In the genomic region with DNA sequence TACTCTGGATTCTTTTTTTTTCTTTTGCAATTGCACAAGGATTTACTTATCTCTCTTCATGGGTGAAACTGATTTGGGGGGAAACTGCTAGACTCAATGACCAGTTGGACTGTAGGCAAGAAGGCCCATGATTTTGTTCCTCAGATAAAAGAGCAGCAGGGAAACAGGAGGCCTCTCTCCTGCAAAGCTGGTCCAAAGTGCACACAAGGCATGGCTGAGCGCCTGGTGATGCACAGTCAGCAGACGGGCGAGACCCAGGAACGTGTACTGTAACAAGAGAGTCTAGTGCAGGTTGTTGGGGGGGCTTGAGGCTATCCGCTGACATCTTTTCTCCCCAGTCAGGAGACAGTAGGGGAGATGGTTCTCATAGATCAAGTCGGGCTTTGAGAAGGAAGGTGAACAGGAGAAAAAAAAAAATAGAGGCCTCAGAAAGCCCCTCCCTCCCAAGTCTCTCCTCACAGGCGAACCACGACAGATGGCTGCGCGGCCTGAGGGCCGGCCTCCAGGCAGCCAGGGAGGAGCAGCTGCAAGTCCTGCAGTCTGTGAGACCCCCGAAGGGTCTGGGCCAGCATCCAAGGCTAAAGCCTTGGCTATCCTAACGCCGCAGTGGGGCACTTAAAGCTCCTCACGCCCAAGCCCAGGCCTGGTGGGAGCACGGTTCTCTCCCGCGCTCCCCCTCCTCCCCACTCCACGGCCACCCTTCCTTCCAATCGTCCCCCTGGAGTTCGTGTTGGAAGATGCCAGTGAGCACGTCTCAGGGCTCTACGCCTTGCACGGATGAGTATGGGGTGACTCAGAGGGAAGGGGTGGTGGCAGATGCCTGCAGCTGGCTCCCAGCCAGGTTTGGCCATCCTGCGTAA, we compare ENCODE assay signal across 9 cellular contexts.
A peak's percentile ranks its signal among the peaks of the same experiment; 100 is the strongest.
DNase-seq lines count a peak whose midpoint lies in the region; ATAC-seq and TF ChIP-seq lines count a peak whose summit lies in the region.
"Had no signal": no experiment of that assay in that cellular context is flagged by ENCODE, and none has a peak within 500 bp of the region (broad histone marks: within the 10 kb centered on the region; RNA-seq: fewer than 3 reads in every experiment).

No MANE protein-coding gene starts in this region.

- no peak overlapping the region for H3K9ac ChIP-seq in parathyroid adenoma

- H3K79me2 ChIP-seq in parathyroid adenoma = no peaks in the 10 kb centered on the region

- H3K4me2 ChIP-seq in parathyroid adenoma (ENCODE audit: low read length) = no peak overlapping the region

- no peaks in the 10 kb centered on the region for H3K9me3 ChIP-seq in parathyroid adenoma (ENCODE audit: control insufficient read depth, low read length)
- no peaks in the 10 kb centered on the region for H3K9me3 ChIP-seq in ascending aorta

- H3K27me3 ChIP-seq in parathyroid adenoma (ENCODE audit: control insufficient read depth, insufficient read depth, low read length) (no peaks in the 10 kb centered on the region), ascending aorta (no peaks in the 10 kb centered on the region)

- DNase-seq in Daoy (ENCODE audit: low read depth) = peak; percentile 94
- DNase-seq in NCI-H2171 treated with DMSO at 0.1 percent for 48 hours (lab: John Stamatoyannopoulos, UW) = peak; percentile 82
- DNase-seq in dermis blood vessel endothelial cell = peak; percentile 22
- DNase-seq in stimulated activated CD4-positive, alpha-beta T cell treated with anti-CD3 and anti-CD28 coated beads, Interleukin-1b, Interleukin-23, amount 100 ng/mL, for 48 hours = no peak
- no peak for DNase-seq in ascending aorta (ENCODE audit: low spot score in 2 of 2)
- DNase-seq: activated CD8-positive, alpha-beta T cell treated with anti-CD3 and anti-CD28 coated beads for 36 hours had no signal

- H2AFZ ChIP-seq in parathyroid adenoma = peak overlapping the region; percentile 21

- intact Hi-C loops in ascending aorta (cut with DNase I) = no loop called here

- no peak for ATAC-seq in GM21447 (IDR thresholded peaks at IDR 0.05; ENCODE audit: unreplicated experiment)
- ATAC-seq in GM19035 (IDR thresholded peaks at IDR 0.05; ENCODE audit: unreplicated experiment) = no peak
- ATAC-seq: activated CD8-positive, alpha-beta T cell treated with anti-CD3 and anti-CD28 coated beads for 36 hours had no signal

- TF ChIP-seq CTCF in parathyroid adenoma (IDR thresholded peaks at IDR 0.05) (no peak), ascending aorta (IDR thresholded peaks at IDR 0.05) (no peak)

- H3K4me1 ChIP-seq in parathyroid adenoma (peaks cover 33% of the 10 kb centered on the region), ascending aorta (no peaks in the 10 kb centered on the region)

- no peaks in the 10 kb centered on the region for H3K36me3 ChIP-seq in parathyroid adenoma (ENCODE audit: control insufficient read depth, insufficient read depth, low read length)
- H3K36me3 ChIP-seq in ascending aorta = no peaks in the 10 kb centered on the region

- H3K27ac ChIP-seq in parathyroid adenoma = peak overlapping the region; percentile 82
- no peak overlapping the region for H3K27ac ChIP-seq in ascending aorta

- no peak overlapping the region for H3K4me3 ChIP-seq in parathyroid adenoma (ENCODE audit: low read depth, low read length)
- no peak overlapping the region for H3K4me3 ChIP-seq in ascending aorta

Comparison
In these comparisons a context has a peak if more than half of its experiments do, and no peak if none do; other contexts are left out.
1. DNase-seq: peak in Daoy (single experiment), NCI-H2171 treated with DMSO at 0.1 percent for 48 hours (single experiment) and dermis blood vessel endothelial cell (single experiment); none in stimulated activated CD4-positive, alpha-beta T cell treated with anti-CD3 and anti-CD28 coated beads, Interleukin-1b, Interleukin-23, amount 100 ng/mL, for 48 hours (single experiment) and ascending aorta (0 of 2).